ENCODE assay signal across 41 cellular contexts in genomic region chr22:45407793-45408192, GRCh38. TPM values are rescaled to one million over a fixed set of nuclear protein-coding genes. Genes with fewer than 3 reads are reported as not detected.
"Had no signal": no experiment of that assay in that cellular context is flagged by ENCODE, and none has a peak within 500 bp of the region (broad histone marks: within the 10 kb centered on the region; RNA-seq: fewer than 3 reads in every experiment).

No MANE protein-coding gene starts in this region.

- H3K27me3 Mint-ChIP-seq: activated naive CD4-positive, alpha-beta T cell treated with anti-CD3 and anti-CD28 coated beads, Interleukin-2, amount 50 U/mL, for 24 hours; activated naive CD8-positive, alpha-beta T cell treated with anti-CD3 and anti-CD28 coated beads for 36 hours had no signal

- H3K27ac Mint-ChIP-seq: activated naive CD4-positive, alpha-beta T cell treated with anti-CD3 and anti-CD28 coated beads for 36 hours; activated naive CD4-positive, alpha-beta T cell treated with anti-CD3 and anti-CD28 coated beads, Interleukin-2, amount 10 ng/mL, durations not matched to agents 7 days and 5 days; activated naive CD4-positive, alpha-beta T cell treated with anti-CD3 and anti-CD28 coated beads, Interleukin-2, amount 50 U/mL, for 24 hours; activated naive CD4-positive, alpha-beta T cell treated with anti-CD3 and anti-CD28 coated beads, Interleukin-2, amount 50 U/mL, for 72 hours; activated naive CD8-positive, alpha-beta T cell; activated naive CD8-positive, alpha-beta T cell treated with anti-CD3 and anti-CD28 coated beads for 36 hours; activated naive CD8-positive, alpha-beta T cell treated with anti-CD3 and anti-CD28 coated beads, Interleukin-2, amount 10 ng/mL, durations not matched to agents 7 days and 5 days; activated naive CD8-positive, alpha-beta T cell treated with anti-CD3 and anti-CD28 coated beads, Interleukin-2, amount 50 U/mL, for 24 hours; activated T-cell treated with anti-CD3 and anti-CD28 coated beads, Interleukin-2, amount 50 U/mL, for 24 hours; activated T-cell treated with anti-CD3 and anti-CD28 coated beads, Interleukin-2, amount 50 U/mL, for 72 hours; activated T-helper 1 cell treated with anti-CD3 and anti-CD28 coated beads, Interleukin-12 subunit alpha, Interleukin-12 subunit beta, Interleukin-2, Interleukin-4 antibody, amounts not matched to agents 30 ng/mL and 10 ng/mL and 1 ng/mL, durations not matched to agents 14 hours and 24 hours and 36 hours; activated T-helper 17 cell treated with anti-CD3 and anti-CD28 coated beads, Interleukin-2, amount 50 U/mL, for 72 hours; activated T-helper 2 cell treated with anti-CD3 and anti-CD28 coated beads, Interferon-gamma antibody, Interleukin-2, Interleukin-4, amounts not matched to agents 10 μg/mL and 5 μg/mL and 100 μg/mL, durations not matched to agents 14 hours and 24 hours and 36 hours; brain had no signal

- H3K4me1 ChIP-seq: adrenal gland, body of pancreas, breast epithelium had no signal

- H3K4me1 Mint-ChIP-seq: activated naive CD4-positive, alpha-beta T cell treated with anti-CD3 and anti-CD28 coated beads, Interleukin-2, amount 50 U/mL, for 24 hours; activated T-helper 17 cell treated with anti-CD3 and anti-CD28 coated beads, Interleukin-2, amount 50 U/mL, for 72 hours; brain; central memory CD8-positive, alpha-beta T cell had no signal

- H3K27ac ChIP-seq: adrenal gland, ascending aorta, body of pancreas, brain microvascular endothelial cell, breast epithelium, cardiac muscle cell had no signal

- H3K36me3 Mint-ChIP-seq: brain had no signal

- H3K9me3 ChIP-seq: adrenal gland, ascending aorta, body of pancreas, breast epithelium had no signal

- H3K36me3 ChIP-seq: adrenal gland, ascending aorta, brain microvascular endothelial cell, breast epithelium, cardiac muscle cell had no signal

- H3K4me3 Mint-ChIP-seq: activated naive CD4-positive, alpha-beta T cell treated with anti-CD3 and anti-CD28 coated beads for 36 hours; activated naive CD4-positive, alpha-beta T cell treated with anti-CD3 and anti-CD28 coated beads, Interleukin-2, amount 10 ng/mL, durations not matched to agents 7 days and 5 days; activated naive CD4-positive, alpha-beta T cell treated with anti-CD3 and anti-CD28 coated beads, Interleukin-2, amount 50 U/mL, for 24 hours; activated naive CD8-positive, alpha-beta T cell; activated naive CD8-positive, alpha-beta T cell treated with anti-CD3 and anti-CD28 coated beads for 36 hours; activated naive CD8-positive, alpha-beta T cell treated with anti-CD3 and anti-CD28 coated beads, Interleukin-2, amount 10 ng/mL, durations not matched to agents 7 days and 5 days; activated naive CD8-positive, alpha-beta T cell treated with anti-CD3 and anti-CD28 coated beads, Interleukin-2, amount 50 U/mL, for 24 hours; activated T-cell treated with anti-CD3 and anti-CD28 coated beads, Interleukin-2, amount 50 U/mL, for 24 hours; activated T-cell treated with anti-CD3 and anti-CD28 coated beads, Interleukin-2, amount 50 U/mL, for 4 hours; activated T-cell treated with anti-CD3 and anti-CD28 coated beads, Interleukin-2, amount 50 U/mL, for 72 hours; activated T-helper 1 cell treated with anti-CD3 and anti-CD28 coated beads, Interleukin-12 subunit alpha, Interleukin-12 subunit beta, Interleukin-2, Interleukin-4 antibody, amounts not matched to agents 30 ng/mL and 10 ng/mL and 1 ng/mL, durations not matched to agents 14 hours and 24 hours and 36 hours; activated T-helper 17 cell treated with anti-CD3 and anti-CD28 coated beads, Interleukin-2, amount 50 U/mL, for 72 hours; brain; central memory CD8-positive, alpha-beta T cell had no signal

- DNase-seq: activated effector memory CD4-positive, alpha-beta T cell treated with anti-CD3 and anti-CD28 coated beads, Interleukin-2, amount 50 U/mL, for 16 hours; activated effector memory CD4-positive, alpha-beta T cell treated with Interleukin-2 at 50 U/mL for 16 hours; activated gamma-delta T cell; activated gamma-delta T cell treated with Interleukin-2 at 50 U/mL for 16 hours; activated naive CD4-positive, alpha-beta T cell treated with anti-CD3 and anti-CD28 coated beads for 36 hours; activated naive CD4-positive, alpha-beta T cell treated with anti-CD3 and anti-CD28 coated beads, Interleukin-2, amount 10 ng/mL, durations not matched to agents 7 days and 5 days; activated naive CD4-positive, alpha-beta T cell treated with anti-CD3 and anti-CD28 coated beads, Interleukin-2, amount 50 U/mL, for 16 hours; activated naive CD4-positive, alpha-beta T cell treated with Interleukin-2 at 50 U/mL for 16 hours; activated naive CD8-positive, alpha-beta T cell treated with anti-CD3 and anti-CD28 coated beads for 36 hours; activated naive CD8-positive, alpha-beta T cell treated with anti-CD3 and anti-CD28 coated beads, Interleukin-2, amount 10 ng/mL, durations not matched to agents 7 days and 5 days; activated naive CD8-positive, alpha-beta T cell treated with anti-CD3 and anti-CD28 coated beads, Interleukin-2, amount 50 U/mL, for 24 hours; activated T-cell treated with anti-CD3 and anti-CD28 coated beads, Interleukin-2, amount 50 U/mL, for 24 hours; activated T-cell treated with anti-CD3 and anti-CD28 coated beads, Interleukin-2, amount 50 U/mL, for 4 hours; activated T-cell treated with anti-CD3 and anti-CD28 coated beads, Interleukin-2, amount 50 U/mL, for 48 hours; activated T-cell treated with anti-CD3 and anti-CD28 coated beads, Interleukin-2, amount 50 U/mL, for 72 hours; adrenal gland; amniotic stem cell; amygdala; anterior cingulate cortex; aorta; body of pancreas; brain microvascular endothelial cell; caudate nucleus; central memory CD4-positive, alpha-beta T cell; cerebellar nuclear complex had no signal

- H3K9me3 Mint-ChIP-seq: activated T-helper 1 cell treated with anti-CD3 and anti-CD28 coated beads, Interleukin-12 subunit alpha, Interleukin-12 subunit beta, Interleukin-2, Interleukin-4 antibody, amounts not matched to agents 30 ng/mL and 10 ng/mL and 1 ng/mL, durations not matched to agents 14 hours and 24 hours and 36 hours; activated T-helper 17 cell treated with anti-CD3 and anti-CD28 coated beads, Interleukin-2, amount 50 U/mL, for 72 hours had no signal

- H3K27me3 ChIP-seq: ascending aorta, body of pancreas, brain microvascular endothelial cell, breast epithelium had no signal

- H3K4me3 ChIP-seq: adrenal gland, ascending aorta, body of pancreas, breast epithelium, cardiac muscle cell had no signal

RNA-seq across cellular contexts. Expression of gene SMC1B, which starts 5.6 kb away (rescaled TPM):
- total RNA-seq: adrenal gland, aorta, ascending aorta, astrocyte, body of pancreas, breast epithelium, bronchial epithelial cell, cardiac septum, cerebellum, chondrocyte had no signal

RNA-seq across cellular contexts. Expression of gene RIBC2, which starts 5.7 kb away (rescaled TPM):
- total RNA-seq: ascending aorta, astrocyte, body of pancreas, cardiac septum, chondrocyte had no signal
